8 cellular contexts compared by ENCODE assay signal in the genomic region with DNA sequence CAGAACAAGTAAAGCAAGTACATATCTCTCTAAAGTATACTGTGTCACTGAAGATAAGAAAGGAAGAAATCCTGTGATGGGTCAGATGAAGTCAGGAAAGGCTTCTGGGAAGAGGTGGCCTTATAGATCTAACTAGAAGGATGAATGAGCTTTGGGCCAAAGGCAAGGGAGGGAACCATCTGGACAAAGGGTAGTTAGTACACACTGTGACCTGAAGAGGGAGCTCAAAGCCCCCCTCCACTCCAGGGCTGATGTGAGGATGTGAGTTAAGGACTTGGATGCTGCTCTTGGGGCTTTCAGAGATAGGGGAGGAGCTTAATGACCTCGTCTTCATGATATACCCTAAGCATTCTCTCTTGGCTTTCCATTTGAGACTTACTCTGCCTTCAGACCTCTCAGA.
A peak's percentile ranks its signal among the peaks of the same experiment; 100 is the strongest.
DNase-seq lines count a peak whose midpoint lies in the region; ATAC-seq and TF ChIP-seq lines count a peak whose summit lies in the region.

No MANE protein-coding gene starts in this region.

- H3K4me1 Mint-ChIP-seq in memory B cell, result peaks cover 46% of the 10 kb centered on the region

- H3K27ac Mint-ChIP-seq in memory B cell, result peak overlapping the region; percentile 97

- intact Hi-C loops in PC-3 (cut with micrococcal nuclease), result no loop called here

- no TSS peak for BruUV-seq in PC-3 (replicated peaks; lab: Mats Ljungman, UMichigan)

- no peaks in the 10 kb centered on the region for H4K20me1 ChIP-seq in PC-3 (ENCODE audit: low read length)

- no peak overlapping the region for H2AFZ ChIP-seq in PC-3 (ENCODE audit: low read length)

- H3K36me3 ChIP-seq in PC-3 (ENCODE audit: low read depth, low read length), result no peaks in the 10 kb centered on the region

- H3K4me3 ChIP-seq in PC-3 (ENCODE audit: low read length) (no peak overlapping the region), cardiac fibroblast (replicated peaks in 1 of 2; ENCODE audit: low read depth in 2 of 2, low read length in 2 of 2) (no peak overlapping the region)

- no peak overlapping the region for H3K9ac ChIP-seq in PC-3 (ENCODE audit: low read length)

- H3K4me1 ChIP-seq in PC-3 (ENCODE audit: insufficient read depth, low read length), result no peaks in the 10 kb centered on the region

- no peak overlapping the region for H3K4me2 ChIP-seq in PC-3 (ENCODE audit: low read length)

- H3K9me2 ChIP-seq in PC-3 (replicated peaks; ENCODE audit: low read length), result no peaks in the 10 kb centered on the region

- no peaks in the 10 kb centered on the region for H3K27me3 Mint-ChIP-seq in memory B cell

- POLR2A ChIA-PET in PC-3 (lab: Charles Lee; ENCODE audit: unreplicated experiment), result no interaction called here

- H3K27me3 ChIP-seq in PC-3 (ENCODE audit: low read length), result peaks cover 17% of the 10 kb centered on the region

- CTCF ChIA-PET in PC-3 (lab: Charles Lee), result interaction anchor here (0.6 to 1.4 kb wide), 3 partner anchors 182 to 434 kb away, joined by 3 to 7 read pairs (median 3); no protein-coding TSS in a partner anchor

- H3K36me3 Mint-ChIP-seq in memory B cell, result peaks cover 15% of the 10 kb centered on the region

- TF ChIP-seq CTCF in PC-3 (conservative IDR thresholded peaks at IDR 0.05; ENCODE audit: low read depth, low read length) (peak; percentile 57), cardiac fibroblast (IDR thresholded peaks at IDR 0.05; ENCODE audit: low read depth, low read length) (no peak)

- ATAC-seq in HG02610 (IDR thresholded peaks at IDR 0.05; ENCODE audit: unreplicated experiment), result peak; percentile 37
- 0 out of 2 replicates have a peak, but pooled peaks have one; percentile 45 for ATAC-seq in PC-3
- ATAC-seq in memory B cell (ENCODE audit: low read depth), result peak; percentile 41
- no peak for ATAC-seq in GM19395 (IDR thresholded peaks at IDR 0.05; ENCODE audit: unreplicated experiment)

- H3K9me3 Mint-ChIP-seq in memory B cell, result no peaks in the 10 kb centered on the region

- H3K27ac ChIP-seq in PC-3 (ENCODE audit: low read length), result no peak overlapping the region

- DNase-seq in DMS53 (lab: John Stamatoyannopoulos, UW) (peak; percentile 53), DMS53 treated with DMSO at 0.1 percent for 48 hours (lab: John Stamatoyannopoulos, UW; ENCODE audit: unreplicated experiment) (no peak), PC-3 (peak; percentile 42), cardiac fibroblast (ENCODE audit: low read depth in 2 of 2) (peak; percentile 2), memory B cell (ENCODE audit: low spot score in 2 of 2) (peak; percentile 30 to 32), NOMO-1 (lab: John Stamatoyannopoulos, UW; ENCODE audit: unreplicated experiment in 2 of 2) (no peak)

- H3F3A ChIP-seq in PC-3 (ENCODE audit: low read length, unreplicated experiment), result no peaks in the 10 kb centered on the region

- H3K79me2 ChIP-seq in PC-3 (ENCODE audit: low read length), result no peaks in the 10 kb centered on the region

- H3K9me3 ChIP-seq in PC-3 (ENCODE audit: low read length), result no peaks in the 10 kb centered on the region

- H3K4me3 Mint-ChIP-seq in memory B cell, result no peak overlapping the region

Comparison
In these comparisons a context has a peak if more than half of its experiments do, and no peak if none do; other contexts are left out.
1. DNase-seq: peak in DMS53 (single experiment), PC-3 (single experiment), cardiac fibroblast (2 of 2) and memory B cell (2 of 2); none in DMS53 treated with DMSO at 0.1 percent for 48 hours (single experiment) and NOMO-1 (0 of 2).